In genomic region chr22:20542055-20542454, GRCh38 we compare ENCODE assay signal across 1 cellular context.
TF ChIP-seq lines count a peak whose summit lies in the region.

No MANE protein-coding gene starts in this region.

TF ChIP-seq in K562, 482 proteins besides CTCF, POLR2A, EP300 and RAD21 (continued from another document):
- no peak for TF ChIP-seq CREB1 (IDR thresholded peaks at IDR 0.05)
- TF ChIP-seq CREB1 (CRISPR knock-in tag; IDR thresholded peaks at IDR 0.05): no peak
- TF ChIP-seq FIP1L1 (IDR thresholded peaks at IDR 0.05; ENCODE audit: low read depth, low read length, poor library complexity, severe bottlenecking): no peak
- no peak for TF ChIP-seq BDP1 (IDR thresholded peaks at IDR 0.05; ENCODE audit: insufficient read depth, insufficient read length)
- TF ChIP-seq LARP7 (IDR thresholded peaks at IDR 0.05): no peak
- no peak for TF ChIP-seq PATZ1 (CRISPR knock-in tag; IDR thresholded peaks at IDR 0.05; ENCODE audit: borderline replicate concordance)
- no peak for TF ChIP-seq TRIM24 (IDR thresholded peaks at IDR 0.05)
- no peak for TF ChIP-seq FOSL1 (tag; conservative IDR thresholded peaks at IDR 0.05)
- no peak for TF ChIP-seq ZZZ3 (IDR thresholded peaks at IDR 0.05)
- no peak for TF ChIP-seq TAF15 (IDR thresholded peaks at IDR 0.05; ENCODE audit: low read depth, low read length)
- TF ChIP-seq FOS (IDR thresholded peaks at IDR 0.05; ENCODE audit: extremely low read depth, insufficient read length): no peak
- no peak for TF ChIP-seq CLOCK (CRISPR knock-in tag; IDR thresholded peaks at IDR 0.05; ENCODE audit: borderline replicate concordance)
- no peak for TF ChIP-seq MECOM (CRISPR knock-in tag; IDR thresholded peaks at IDR 0.05)
- TF ChIP-seq STAT6 (CRISPR knock-in tag; IDR thresholded peaks at IDR 0.05): no peak
- TF ChIP-seq ZNF324 (CRISPR knock-in tag; IDR thresholded peaks at IDR 0.05): peak; percentile 9; the same call in 1 of the 2 replicates
- no peak for TF ChIP-seq ZFX (CRISPR knock-in tag; IDR thresholded peaks at IDR 0.05)
- TF ChIP-seq ZBTB34 (CRISPR knock-in tag; IDR thresholded peaks at IDR 0.05): no peak
- TF ChIP-seq MYBL2 (IDR thresholded peaks at IDR 0.05; ENCODE audit: low read depth): no peak
- no peak for TF ChIP-seq MYBL2 (CRISPR knock-in tag; IDR thresholded peaks at IDR 0.05; ENCODE audit: borderline replicate concordance)
- TF ChIP-seq MAFK (IDR thresholded peaks at IDR 0.05; ENCODE audit: low read length): no peak
- TF ChIP-seq ATF1 (CRISPR knock-in tag; IDR thresholded peaks at IDR 0.05): 0 out of 2 replicates have a peak, but pooled peaks have one; percentile 0
- TF ChIP-seq ATF1 (tag; IDR thresholded peaks at IDR 0.05): no peak
- TF ChIP-seq NCOA1 (IDR thresholded peaks at IDR 0.05; ENCODE audit: low read depth): no peak
- no peak for TF ChIP-seq BCL6 (CRISPR knock-in tag; IDR thresholded peaks at IDR 0.05)
- TF ChIP-seq EP400 (IDR thresholded peaks at IDR 0.05): no peak
- TF ChIP-seq MAX (CRISPR knock-in tag; IDR thresholded peaks at IDR 0.05): no peak
- no peak for TF ChIP-seq ETV5 (CRISPR knock-in tag; IDR thresholded peaks at IDR 0.05; ENCODE audit: low read depth)
- TF ChIP-seq L3MBTL2 (IDR thresholded peaks at IDR 0.05): no peak
- no peak for TF ChIP-seq CCAR2 (IDR thresholded peaks at IDR 0.05; ENCODE audit: low read depth, low read length)
